ENCODE assay signal across 12 cellular contexts in genomic region chr12:92002673-92003382, GRCh38.
A peak's percentile ranks its signal among the peaks of the same experiment; 100 is the strongest.
DNase-seq lines count a peak whose midpoint lies in the region; ATAC-seq and TF ChIP-seq lines count a peak whose summit lies in the region.
"Had no signal": no experiment of that assay in that cellular context is flagged by ENCODE, and none has a peak within 500 bp of the region (broad histone marks: within the 10 kb centered on the region; RNA-seq: fewer than 3 reads in every experiment).

No MANE protein-coding gene starts in this region.

- H3K4me3 Mint-ChIP-seq in activated CD8-positive, alpha-beta T cell treated with anti-CD3 and anti-CD28 coated beads for 36 hours = peak overlapping the region; percentile 8
- no peak overlapping the region for H3K4me3 Mint-ChIP-seq in activated CD8-positive, alpha-beta T cell treated with anti-CD3 and anti-CD28 coated beads, Interleukin-2, amount 10 ng/mL, durations not matched to agents 7 days and 5 days
- H3K4me3 Mint-ChIP-seq: natural killer cell treated with Interleukin-12 subunit alpha and Interleukin-12 subunit beta and Interleukin-15 and Interleukin-18, amount 100 ng/mL, for 72 hours had no signal

- POLR2A ChIA-PET in activated CD8-positive, alpha-beta T cell treated with anti-CD3 and anti-CD28 coated beads for 36 hours (lab: Charles Lee) = no interaction called here
- POLR2A ChIA-PET in activated CD8-positive, alpha-beta T cell treated with anti-CD3 and anti-CD28 coated beads, Interleukin-2, amount 10 ng/mL, durations not matched to agents 7 days and 5 days (lab: Charles Lee) = no interaction called here

- TF ChIP-seq CTCF in activated CD8-positive, alpha-beta T cell treated with anti-CD3 and anti-CD28 coated beads for 36 hours (IDR thresholded peaks at IDR 0.05) = no peak
- TF ChIP-seq CTCF in adrenal gland (IDR thresholded peaks at IDR 0.05) = no peak
- no peak for TF ChIP-seq CTCF in stomach (IDR thresholded peaks at IDR 0.05)
- TF ChIP-seq CTCF in vagina (IDR thresholded peaks at IDR 0.05) = no peak

- H3K9me3 ChIP-seq in adrenal gland (replicated peaks in 1 of 3) (no peaks in the 10 kb centered on the region), stomach (no peaks in the 10 kb centered on the region), vagina (no peaks in the 10 kb centered on the region)

- no peak for DNase-seq in activated CD8-positive, alpha-beta T cell treated with anti-CD3 and anti-CD28 coated beads for 36 hours
- DNase-seq in activated CD8-positive, alpha-beta T cell treated with anti-CD3 and anti-CD28 coated beads, Interleukin-2, amount 10 ng/mL, durations not matched to agents 7 days and 5 days = no peak
- DNase-seq in adrenal gland (peak in 2 of 7 donors; percentile 10 to 14), left ventricle myocardium superior (no peak), stomach (no peak), hepatic stellate cell (ENCODE audit: low spot score) (no peak), vagina (ENCODE audit: extremely low spot score in 2 of 2) (no peak), DMS79 treated with DMSO at 0.1 percent for 48 hours (lab: John Stamatoyannopoulos, UW) (no peak)
- DNase-seq: kidney, NCI-H1048 had no signal

- H3K4me1 Mint-ChIP-seq in activated CD8-positive, alpha-beta T cell treated with anti-CD3 and anti-CD28 coated beads for 36 hours (ENCODE audit: low read depth) = peaks cover 48% of the 10 kb centered on the region
- H3K4me1 Mint-ChIP-seq in activated CD8-positive, alpha-beta T cell treated with anti-CD3 and anti-CD28 coated beads, Interleukin-2, amount 10 ng/mL, durations not matched to agents 7 days and 5 days (ENCODE audit: low read depth) = peaks cover 18% of the 10 kb centered on the region

- 51 to 55% (median 52%) methylated on average over 5 of the region's 5 CpGs for WGBS in adrenal gland, 4 donors
- WGBS in stomach, 5 donors = 34 to 53% (median 41%) methylated on average over 5 of the region's 5 CpGs

- peaks cover 26% of the 10 kb centered on the region for H3K9me3 Mint-ChIP-seq in activated CD8-positive, alpha-beta T cell treated with anti-CD3 and anti-CD28 coated beads for 36 hours
- peaks cover 19% of the 10 kb centered on the region for H3K9me3 Mint-ChIP-seq in activated CD8-positive, alpha-beta T cell treated with anti-CD3 and anti-CD28 coated beads, Interleukin-2, amount 10 ng/mL, durations not matched to agents 7 days and 5 days (ENCODE audit: insufficient read depth)

- no peaks in the 10 kb centered on the region for H3K27me3 Mint-ChIP-seq in activated CD8-positive, alpha-beta T cell treated with anti-CD3 and anti-CD28 coated beads for 36 hours
- H3K27me3 Mint-ChIP-seq in activated CD8-positive, alpha-beta T cell treated with anti-CD3 and anti-CD28 coated beads, Interleukin-2, amount 10 ng/mL, durations not matched to agents 7 days and 5 days (ENCODE audit: low read depth) = no peaks in the 10 kb centered on the region
- H3K27me3 Mint-ChIP-seq: natural killer cell treated with Interleukin-12 subunit alpha and Interleukin-12 subunit beta and Interleukin-15 and Interleukin-18, amount 100 ng/mL, for 72 hours had no signal

- H3K27me3 ChIP-seq in adrenal gland (no peaks in the 10 kb centered on the region), stomach (no peaks in the 10 kb centered on the region), vagina (no peaks in the 10 kb centered on the region)

- intact Hi-C loops in activated CD8-positive, alpha-beta T cell treated with anti-CD3 and anti-CD28 coated beads for 36 hours (cut with micrococcal nuclease) = no loop called here
- intact Hi-C loops in adrenal gland (cut with DNase I) = loop anchor here in 1 of 2 donors (10.0 kb wide), 1 partner anchor 132 kb away; no protein-coding TSS in a partner anchor
- intact Hi-C loops in left ventricle myocardium superior (cut with micrococcal nuclease) = no loop called here
- intact Hi-C loops in stomach (cut with DNase I; ENCODE audit: low total_unique reads) = no loop called here
- intact Hi-C loops in vagina (cut with DNase I) = no loop called here

- H3K36me3 ChIP-seq in adrenal gland (replicated peaks in 1 of 2) (no peaks in the 10 kb centered on the region), stomach (no peaks in the 10 kb centered on the region), vagina (no peaks in the 10 kb centered on the region)

- H3K27ac ChIP-seq in adrenal gland (peak overlapping the region in 4 of 5 donors; percentile 2 to 73 (median 55)), stomach (peak overlapping the region; percentile 35 to 78 (median 65)), vagina (no peak overlapping the region)
- H3K27ac ChIP-seq: RWPE1 had no signal

- H3K4me3 ChIP-seq in adrenal gland = no peak overlapping the region
- no peak overlapping the region for H3K4me3 ChIP-seq in stomach
- no peak overlapping the region for H3K4me3 ChIP-seq in vagina

- H3K27ac Mint-ChIP-seq in activated CD8-positive, alpha-beta T cell treated with anti-CD3 and anti-CD28 coated beads for 36 hours = peak overlapping the region; percentile 52
- no peak overlapping the region for H3K27ac Mint-ChIP-seq in activated CD8-positive, alpha-beta T cell treated with anti-CD3 and anti-CD28 coated beads, Interleukin-2, amount 10 ng/mL, durations not matched to agents 7 days and 5 days
- H3K27ac Mint-ChIP-seq: natural killer cell treated with Interleukin-12 subunit alpha and Interleukin-12 subunit beta and Interleukin-15 and Interleukin-18, amount 100 ng/mL, for 72 hours had no signal

- peaks cover 26% of the 10 kb centered on the region for H3K36me3 Mint-ChIP-seq in activated CD8-positive, alpha-beta T cell treated with anti-CD3 and anti-CD28 coated beads for 36 hours (ENCODE audit: low read depth)
- H3K36me3 Mint-ChIP-seq in activated CD8-positive, alpha-beta T cell treated with anti-CD3 and anti-CD28 coated beads, Interleukin-2, amount 10 ng/mL, durations not matched to agents 7 days and 5 days (ENCODE audit: low read depth) = peaks cover 23% of the 10 kb centered on the region

- H3K4me1 ChIP-seq in adrenal gland (replicated peaks in 1 of 2) (peaks cover 6 to 25% of the 10 kb centered on the region in 2 donors), stomach (peaks cover 0 to 21% (median 10%) of the 10 kb centered on the region in 4 donors), vagina (peaks cover 8% of the 10 kb centered on the region)

- no peak for TF ChIP-seq POLR2A in adrenal gland (IDR thresholded peaks at IDR 0.05)
- no peak for TF ChIP-seq POLR2A in stomach (IDR thresholded peaks at IDR 0.05)
- no peak for TF ChIP-seq POLR2A in vagina (IDR thresholded peaks at IDR 0.05)

- CTCF ChIA-PET in activated CD8-positive, alpha-beta T cell treated with anti-CD3 and anti-CD28 coated beads for 36 hours (lab: Charles Lee) = interaction anchor here (0.9 kb wide), 1 partner anchor 9 kb away, joined by 3 read pairs; no protein-coding TSS in a partner anchor
- CTCF ChIA-PET in activated CD8-positive, alpha-beta T cell treated with anti-CD3 and anti-CD28 coated beads, Interleukin-2, amount 10 ng/mL, durations not matched to agents 7 days and 5 days (lab: Charles Lee) = interaction anchor here (0.6 to 1.0 kb wide), 4 partner anchors 8 to 1529 kb away, joined by 3 to 4 read pairs (median 4); no protein-coding TSS in a partner anchor

- TF ChIP-seq EP300 in stomach (IDR thresholded peaks at IDR 0.05) = no peak

- ATAC-seq in activated CD8-positive, alpha-beta T cell treated with anti-CD3 and anti-CD28 coated beads for 36 hours = peak; percentile 47
- no peak for ATAC-seq in activated CD8-positive, alpha-beta T cell treated with anti-CD3 and anti-CD28 coated beads, Interleukin-2, amount 10 ng/mL, durations not matched to agents 7 days and 5 days
- peak; percentile 87 for ATAC-seq in left ventricle myocardium superior
- ATAC-seq: natural killer cell treated with Interleukin-12 subunit alpha and Interleukin-12 subunit beta and Interleukin-15 and Interleukin-18, amount 100 ng/mL, for 72 hours had no signal
